1 cellular context compared by ENCODE assay signal in the genomic region with DNA sequence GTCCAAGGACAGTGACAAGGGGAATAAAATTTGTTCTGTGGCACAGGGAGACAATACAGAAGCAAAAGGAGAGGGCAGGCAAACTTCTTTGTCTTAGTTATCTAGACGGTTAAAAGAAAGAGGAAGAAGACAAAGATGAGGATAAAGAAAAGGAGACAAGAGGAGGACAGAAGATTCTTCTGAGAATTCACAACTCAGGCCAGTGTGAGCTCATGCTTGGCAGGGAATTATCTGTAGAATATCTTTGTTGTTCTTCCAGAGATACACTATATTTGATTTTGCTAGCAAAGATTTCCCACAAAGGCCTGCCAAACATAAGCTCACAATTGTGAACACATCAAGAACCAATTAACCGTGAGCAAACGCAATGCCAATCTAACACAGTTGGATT.
TF ChIP-seq lines count a peak whose summit lies in the region.

No MANE protein-coding gene starts in this region.

TF ChIP-seq in HepG2, 621 proteins besides CTCF, POLR2A, EP300 and RAD21 (continued from another document):
- TF ChIP-seq ZKSCAN1 (IDR thresholded peaks at IDR 0.05; ENCODE audit: low read length) (no peak), NR1H2 (CRISPR knock-in tag; IDR thresholded peaks at IDR 0.05; ENCODE audit: borderline replicate concordance, low read depth) (no peak)
